ENCODE assay signal across 11 cellular contexts in the genomic region with DNA sequence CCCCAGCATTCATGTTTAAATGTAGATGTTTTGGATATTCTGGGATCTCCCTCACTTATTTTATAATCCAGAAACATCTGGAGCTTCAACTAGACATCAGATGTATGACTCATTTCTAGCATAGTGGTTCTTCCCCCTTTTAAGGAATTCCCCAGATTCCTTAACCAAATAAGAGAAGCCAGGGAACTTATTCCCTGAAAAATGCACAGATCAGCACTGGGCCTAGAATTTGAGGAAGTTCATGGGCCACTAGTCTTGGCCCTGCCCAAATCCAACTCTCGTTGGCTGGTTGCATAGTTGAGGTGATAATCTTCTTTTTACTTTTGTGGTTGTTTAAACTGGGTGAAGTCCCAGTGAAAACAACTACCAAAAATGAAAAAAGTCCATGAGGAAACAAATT. TPM values are rescaled to one million over a fixed set of nuclear protein-coding genes. Genes with fewer than 3 reads are reported as not detected.
DNase-seq lines count a peak whose midpoint lies in the region; ATAC-seq and TF ChIP-seq lines count a peak whose summit lies in the region.
"Had no signal": no experiment of that assay in that cellular context is flagged by ENCODE, and none has a peak within 500 bp of the region (broad histone marks: within the 10 kb centered on the region; RNA-seq: fewer than 3 reads in every experiment).

No MANE protein-coding gene starts in this region.

- H3K9me3 ChIP-seq in RWPE2 (ENCODE audit: severe bottlenecking) (no peaks in the 10 kb centered on the region), smooth muscle cell (replicated peaks; ENCODE audit: low read depth) (no peaks in the 10 kb centered on the region), Peyer's patch (no peaks in the 10 kb centered on the region)

- DNase-seq in RWPE2 (ENCODE audit: low spot score) (no peak), fibroblast of pulmonary artery (ENCODE audit: low read depth) (peak; percentile 83), smooth muscle cell (lab: John Stamatoyannopoulos, UW; ENCODE audit: unreplicated experiment) (no peak), Peyer's patch (no peak), NCI-H128 (lab: John Stamatoyannopoulos, UW; ENCODE audit: unreplicated experiment) (no peak), immature natural killer cell (no peak)
- DNase-seq: left colon, NCI-H1417 had no signal

- H3K4me3 ChIP-seq in RWPE2 (ENCODE audit: severe bottlenecking) (no peak overlapping the region), fibroblast of pulmonary artery (replicated peaks; ENCODE audit: low read depth, low read length) (no peak overlapping the region), smooth muscle cell (no peak overlapping the region), Peyer's patch (no peak overlapping the region)

- peaks cover 16% of the 10 kb centered on the region for H3K4me1 ChIP-seq in RWPE2 (ENCODE audit: insufficient read depth, poor library complexity, severe bottlenecking)
- peaks cover 16% of the 10 kb centered on the region for H3K4me1 ChIP-seq in smooth muscle cell (ENCODE audit: low read depth)
- no peaks in the 10 kb centered on the region for H3K4me1 ChIP-seq in Peyer's patch

- TF ChIP-seq POLR2A in Peyer's patch (IDR thresholded peaks at IDR 0.05), result no peak

- H3F3A ChIP-seq in smooth muscle cell (ENCODE audit: low read depth), result peaks cover 46% of the 10 kb centered on the region

- H2AFZ ChIP-seq in smooth muscle cell (ENCODE audit: low read depth), result no peak overlapping the region

- TF ChIP-seq CTCF in RWPE2 (IDR thresholded peaks at IDR 0.05; ENCODE audit: poor library complexity, severe bottlenecking) (no peak), fibroblast of pulmonary artery (IDR thresholded peaks at IDR 0.05; ENCODE audit: low read length, missing control alignments) (no peak), smooth muscle cell (IDR thresholded peaks at IDR 0.05; ENCODE audit: borderline replicate concordance, insufficient read depth, poor library complexity, severe bottlenecking) (no peak), Peyer's patch (IDR thresholded peaks at IDR 0.05) (no peak)

- H3K4me2 ChIP-seq in smooth muscle cell, result peak overlapping the region; percentile 54

- H3K4me3 Mint-ChIP-seq in immature natural killer cell, result no peak overlapping the region
- H3K4me3 Mint-ChIP-seq: brain had no signal

- 12% methylated on average over 1 of the region's 1 CpG for WGBS in smooth muscle cell (ENCODE audit: low lambda C conversion rate)

- peaks cover 15 to 45% (median 16%) of the 10 kb centered on the region in 3 donors for H3K36me3 Mint-ChIP-seq in immature natural killer cell

- no peaks in the 10 kb centered on the region for H4K20me1 ChIP-seq in smooth muscle cell (ENCODE audit: low read depth)

- H3K79me2 ChIP-seq in smooth muscle cell (ENCODE audit: low read depth), result no peaks in the 10 kb centered on the region

- no peak overlapping the region for H3K27ac Mint-ChIP-seq in immature natural killer cell

- no peaks in the 10 kb centered on the region for H3K27me3 Mint-ChIP-seq in immature natural killer cell (ENCODE audit: low read depth in 3 of 3)
- H3K27me3 Mint-ChIP-seq: brain had no signal

- H3K4me1 Mint-ChIP-seq in immature natural killer cell, result peaks cover 12 to 25% of the 10 kb centered on the region in 2 donors

- no peaks in the 10 kb centered on the region for H3K9me3 Mint-ChIP-seq in immature natural killer cell
- H3K9me3 Mint-ChIP-seq: brain had no signal

- peak overlapping the region; percentile 27 for H3K27ac ChIP-seq in RWPE2 (ENCODE audit: poor library complexity, severe bottlenecking)
- peak overlapping the region; percentile 95 for H3K27ac ChIP-seq in smooth muscle cell (ENCODE audit: low read depth)
- peak overlapping the region in 1 of 4 donors; percentile 25 for H3K27ac ChIP-seq in Peyer's patch

- peak; percentile 54 for ATAC-seq in GM18868 (IDR thresholded peaks at IDR 0.05; ENCODE audit: unreplicated experiment)
- peak; percentile 60 for ATAC-seq in RWPE2 (ENCODE audit: low read depth)
- no peak for ATAC-seq in HG03460 (IDR thresholded peaks at IDR 0.05; ENCODE audit: unreplicated experiment)
- ATAC-seq: left colon had no signal

- H3K27me3 ChIP-seq in RWPE2 (ENCODE audit: insufficient read depth, poor library complexity, severe bottlenecking) (no peaks in the 10 kb centered on the region), smooth muscle cell (ENCODE audit: low read depth) (no peaks in the 10 kb centered on the region), Peyer's patch (no peaks in the 10 kb centered on the region)

- H3K9ac ChIP-seq in smooth muscle cell (ENCODE audit: low read depth), result peak overlapping the region; percentile 63

- H3K36me3 ChIP-seq in RWPE2 (ENCODE audit: low read depth) (peaks cover 17% of the 10 kb centered on the region), smooth muscle cell (ENCODE audit: low read depth) (no peaks in the 10 kb centered on the region), Peyer's patch (peaks cover 0 to 24% (median 0%) of the 10 kb centered on the region in 3 donors)

RNA-seq across cellular contexts. Expression of a gene that starts 20.4 kb away (rescaled TPM):
- total RNA-seq in smooth muscle cell (9.8 and 15.3 TPM in 2 replicates), Peyer's patch (100 to 1,000 TPM in 2 of 4 donors, 10 to 100 TPM in 2; 11.6 to 225 (median 84.9) TPM)
- polyA plus RNA-seq in smooth muscle cell (6.6 and 10.2 TPM in 2 replicates), immature natural killer cell (not detected)

RNA-seq across cellular contexts. Expression of a gene that starts 39.4 kb away (rescaled TPM):
- total RNA-seq in smooth muscle cell, result 28.4 and 34.2 TPM in 2 replicates
- 23.2 and 30.4 TPM in 2 replicates for polyA plus RNA-seq in smooth muscle cell
- 10 to 100 TPM; 18.2 to 33.6 (median 26.0) TPM for total RNA-seq in Peyer's patch
- polyA plus RNA-seq in immature natural killer cell, result 10 to 100 TPM in 1 of 3 donors, 1 to 10 TPM in 2; 7.5 to 12.1 (median 9.5) TPM
